Comparison of ENCODE assay signal across 31 cellular contexts in the genomic region with DNA sequence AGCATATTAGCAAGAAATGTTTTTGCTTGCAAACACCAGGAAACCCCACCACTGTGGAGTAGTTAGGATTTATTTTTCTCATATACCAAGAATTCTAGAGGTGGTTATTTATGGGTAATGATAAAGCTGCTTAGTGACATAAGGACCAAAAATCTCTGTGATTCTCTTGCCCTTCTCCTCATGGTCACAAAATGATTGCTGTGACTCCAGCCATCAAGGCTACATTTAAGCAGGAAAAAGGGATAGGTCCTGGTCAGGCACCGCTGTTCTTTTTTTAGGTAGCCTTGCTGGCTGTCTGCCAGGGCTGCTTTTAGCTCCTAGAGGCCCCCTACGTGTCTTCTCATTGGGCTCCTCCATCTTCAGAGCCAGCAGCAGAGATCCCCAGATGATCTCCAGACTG. TPM values are rescaled to one million over a fixed set of nuclear protein-coding genes. Genes with fewer than 3 reads are reported as not detected.
"Had no signal": no experiment of that assay in that cellular context is flagged by ENCODE, and none has a peak within 500 bp of the region (broad histone marks: within the 10 kb centered on the region; RNA-seq: fewer than 3 reads in every experiment).

No MANE protein-coding gene starts in this region.

- H3K4me1 ChIP-seq: ascending aorta had no signal

- H3K9me3 ChIP-seq: ascending aorta had no signal

- DNase-seq: activated CD4-positive, alpha-beta memory T cell treated with anti-CD3 and anti-CD28 coated beads, Interleukin-2, amount 10 ng/mL, durations not matched to agents 7 days and 5 days; activated CD4-positive, alpha-beta T cell treated with anti-CD3 and anti-CD28 coated beads for 1 hour; activated CD4-positive, alpha-beta T cell treated with anti-CD3 and anti-CD28 coated beads for 36 hours; activated CD4-positive, alpha-beta T cell treated with anti-CD3 and anti-CD28 coated beads for 48 hours; activated CD4-positive, alpha-beta T cell treated with anti-CD3 and anti-CD28 coated beads, Interleukin-2, amount 10 ng/mL, durations not matched to agents 7 days and 5 days; activated CD4-positive, alpha-beta T cell treated with anti-CD3 and anti-CD28 coated beads, Interleukin-2, amount 50 U/mL, for 48 hours; activated CD4-positive, CD25-positive, alpha-beta regulatory T cell; activated CD8-positive, alpha-beta memory T cell treated with anti-CD3 and anti-CD28 coated beads for 24 hours; activated CD8-positive, alpha-beta memory T cell treated with anti-CD3 and anti-CD28 coated beads, Interleukin-2, amount 10 ng/mL, durations not matched to agents 7 days and 5 days; activated CD8-positive, alpha-beta memory T cell treated with anti-CD3 and anti-CD28 coated beads, Interleukin-2, amount 50 U/mL, for 48 hours; activated CD8-positive, alpha-beta T cell treated with anti-CD3 and anti-CD28 coated beads, Interleukin-2, amount 10 ng/mL, durations not matched to agents 7 days and 5 days; activated effector memory CD4-positive, alpha-beta T cell treated with Interleukin-2 at 50 U/mL for 16 hours; activated gamma-delta T cell; activated naive CD4-positive, alpha-beta T cell treated with anti-CD3 and anti-CD28 coated beads, Interleukin-2, amount 10 ng/mL, durations not matched to agents 7 days and 5 days; activated naive CD4-positive, alpha-beta T cell treated with Interleukin-2 at 50 U/mL for 16 hours; activated naive CD8-positive, alpha-beta T cell treated with anti-CD3 and anti-CD28 coated beads, Interleukin-2, amount 10 ng/mL, durations not matched to agents 7 days and 5 days; activated naive CD8-positive, alpha-beta T cell treated with anti-CD3 and anti-CD28 coated beads, Interleukin-2, amount 50 U/mL, for 24 hours; activated T-cell treated with anti-CD3 and anti-CD28 coated beads, Interleukin-2, amount 50 U/mL, for 24 hours; activated T-cell treated with anti-CD3 and anti-CD28 coated beads, Interleukin-2, amount 50 U/mL, for 48 hours; amygdala; central memory CD4-positive, alpha-beta T cell; T-helper 1 cell; T-helper 2 cell; T-helper 9 cell had no signal

- H3K27me3 ChIP-seq: ascending aorta, cardiac muscle cell had no signal

- H3K36me3 ChIP-seq: ascending aorta, cardiac muscle cell had no signal

- H3K4me3 ChIP-seq: ascending aorta, cardiac muscle cell had no signal

- ATAC-seq: activated CD4-positive, alpha-beta T cell treated with anti-CD3 and anti-CD28 coated beads for 36 hours; activated CD4-positive, CD25-positive, alpha-beta regulatory T cell treated with anti-CD3 and anti-CD28 coated beads, Interleukin-2, amount 50 U/mL, for 24 hours; activated CD8-positive, alpha-beta memory T cell treated with anti-CD3 and anti-CD28 coated beads, Interleukin-2, amount 10 ng/mL, durations not matched to agents 7 days and 5 days; activated CD8-positive, alpha-beta T cell treated with anti-CD3 and anti-CD28 coated beads, Interleukin-2, amount 10 ng/mL, durations not matched to agents 7 days and 5 days; activated naive CD8-positive, alpha-beta T cell treated with anti-CD3 and anti-CD28 coated beads, Interleukin-2, amount 50 U/mL, for 24 hours had no signal

- FAIRE-seq: bronchial epithelial cell, TTC549 had no signal

- H3K27ac ChIP-seq: ascending aorta, cardiac muscle cell, VCaP had no signal

RNA-seq across cellular contexts. Expression of a gene that starts 16.7 kb away (rescaled TPM):
- total RNA-seq: activated CD4-positive, alpha-beta memory T cell treated with anti-CD3 and anti-CD28 coated beads, Interleukin-2, amount 10 ng/mL, durations not matched to agents 7 days and 5 days; activated CD4-positive, alpha-beta T cell treated with anti-CD3 and anti-CD28 coated beads for 36 hours; activated CD4-positive, alpha-beta T cell treated with anti-CD3 and anti-CD28 coated beads, Interleukin-2, amount 10 ng/mL, durations not matched to agents 7 days and 5 days; activated CD8-positive, alpha-beta memory T cell treated with anti-CD3 and anti-CD28 coated beads, Interleukin-2, amount 10 ng/mL, durations not matched to agents 7 days and 5 days; activated CD8-positive, alpha-beta T cell treated with anti-CD3 and anti-CD28 coated beads, Interleukin-2, amount 10 ng/mL, durations not matched to agents 7 days and 5 days; activated naive CD8-positive, alpha-beta T cell treated with anti-CD3 and anti-CD28 coated beads, Interleukin-2, amount 10 ng/mL, durations not matched to agents 7 days and 5 days; activated T-helper 2 cell treated with anti-CD3 and anti-CD28 coated beads, Interferon-gamma antibody, Interleukin-2, Interleukin-4, amounts not matched to agents 10 μg/mL and 5 μg/mL and 100 μg/mL, durations not matched to agents 14 hours and 24 hours and 36 hours had no signal
